Comparison of ENCODE assay signal across 1 cellular context in the genomic region with DNA sequence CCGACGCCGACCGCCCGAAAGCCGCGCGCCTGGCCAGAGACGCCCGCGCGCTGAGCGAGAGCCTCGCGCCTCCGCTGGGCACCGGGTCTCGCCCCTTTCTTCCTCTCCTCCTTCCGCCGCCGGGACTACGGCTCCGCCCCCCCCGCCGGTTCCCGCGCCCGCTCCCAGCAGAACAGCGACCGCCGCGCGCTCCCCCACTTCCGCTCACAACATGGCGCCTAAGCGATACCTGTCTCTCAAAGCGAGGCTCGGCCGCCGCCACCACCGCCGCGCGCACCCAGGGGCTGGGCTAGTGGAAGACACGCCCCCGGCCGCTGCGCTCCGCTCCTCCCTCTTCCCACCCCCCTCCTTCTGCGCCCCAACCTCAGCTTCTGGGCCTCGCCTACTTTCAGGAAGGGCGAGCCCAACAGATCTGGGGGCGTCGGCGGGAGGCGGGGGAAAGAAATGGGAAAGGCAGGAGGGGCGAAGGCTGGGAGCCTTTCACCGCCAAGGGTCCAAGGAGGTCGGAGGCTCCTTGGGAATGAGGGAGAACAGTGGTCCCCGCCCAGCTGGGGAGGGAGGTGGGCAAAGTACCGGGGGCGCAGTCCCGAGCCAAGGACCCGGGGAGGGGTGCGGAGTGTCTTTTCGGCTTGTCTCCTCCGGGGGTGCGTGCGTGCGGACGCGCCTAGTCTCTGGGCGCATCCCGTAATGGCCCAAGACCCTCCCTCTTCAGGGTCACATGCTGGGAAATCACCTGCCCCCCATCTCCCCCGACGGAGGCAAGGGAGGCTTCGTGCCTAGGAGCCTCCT.
TF ChIP-seq lines count a peak whose summit lies in the region.

A gene (minus strand): TSS at position 100 of the 789 bp plus-strand sequence. CDS start 277 bp downstream, outside the sequence.

TF ChIP-seq in HepG2, 621 proteins besides CTCF, POLR2A, EP300 and RAD21 (continued from another document and continues in another):
- TF ChIP-seq, protein P1, sequence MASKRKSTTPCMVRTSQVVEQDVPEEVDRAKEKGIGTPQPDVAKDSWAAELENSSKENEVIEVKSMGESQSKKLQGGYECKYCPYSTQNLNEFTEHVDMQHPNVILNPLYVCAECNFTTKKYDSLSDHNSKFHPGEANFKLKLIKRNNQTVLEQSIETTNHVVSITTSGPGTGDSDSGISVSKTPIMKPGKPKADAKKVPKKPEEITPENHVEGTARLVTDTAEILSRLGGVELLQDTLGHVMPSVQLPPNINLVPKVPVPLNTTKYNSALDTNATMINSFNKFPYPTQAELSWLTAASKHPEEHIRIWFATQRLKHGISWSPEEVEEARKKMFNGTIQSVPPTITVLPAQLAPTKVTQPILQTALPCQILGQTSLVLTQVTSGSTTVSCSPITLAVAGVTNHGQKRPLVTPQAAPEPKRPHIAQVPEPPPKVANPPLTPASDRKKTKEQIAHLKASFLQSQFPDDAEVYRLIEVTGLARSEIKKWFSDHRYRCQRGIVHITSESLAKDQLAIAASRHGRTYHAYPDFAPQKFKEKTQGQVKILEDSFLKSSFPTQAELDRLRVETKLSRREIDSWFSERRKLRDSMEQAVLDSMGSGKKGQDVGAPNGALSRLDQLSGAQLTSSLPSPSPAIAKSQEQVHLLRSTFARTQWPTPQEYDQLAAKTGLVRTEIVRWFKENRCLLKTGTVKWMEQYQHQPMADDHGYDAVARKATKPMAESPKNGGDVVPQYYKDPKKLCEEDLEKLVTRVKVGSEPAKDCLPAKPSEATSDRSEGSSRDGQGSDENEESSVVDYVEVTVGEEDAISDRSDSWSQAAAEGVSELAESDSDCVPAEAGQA (IDR thresholded peaks at IDR 0.05; ENCODE audit: low read depth), result 0 out of 2 replicates have a peak, but pooled peaks have one; percentile 43
- TF ChIP-seq, protein P1 (CRISPR knock-in tag; IDR thresholded peaks at IDR 0.05; ENCODE audit: borderline replicate concordance), result no peak
- TF ChIP-seq, protein P2, sequence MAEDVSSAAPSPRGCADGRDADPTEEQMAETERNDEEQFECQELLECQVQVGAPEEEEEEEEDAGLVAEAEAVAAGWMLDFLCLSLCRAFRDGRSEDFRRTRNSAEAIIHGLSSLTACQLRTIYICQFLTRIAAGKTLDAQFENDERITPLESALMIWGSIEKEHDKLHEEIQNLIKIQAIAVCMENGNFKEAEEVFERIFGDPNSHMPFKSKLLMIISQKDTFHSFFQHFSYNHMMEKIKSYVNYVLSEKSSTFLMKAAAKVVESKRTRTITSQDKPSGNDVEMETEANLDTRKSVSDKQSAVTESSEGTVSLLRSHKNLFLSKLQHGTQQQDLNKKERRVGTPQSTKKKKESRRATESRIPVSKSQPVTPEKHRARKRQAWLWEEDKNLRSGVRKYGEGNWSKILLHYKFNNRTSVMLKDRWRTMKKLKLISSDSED (CRISPR knock-in tag; IDR thresholded peaks at IDR 0.05), result no peak
- TF ChIP-seq, protein P3, sequence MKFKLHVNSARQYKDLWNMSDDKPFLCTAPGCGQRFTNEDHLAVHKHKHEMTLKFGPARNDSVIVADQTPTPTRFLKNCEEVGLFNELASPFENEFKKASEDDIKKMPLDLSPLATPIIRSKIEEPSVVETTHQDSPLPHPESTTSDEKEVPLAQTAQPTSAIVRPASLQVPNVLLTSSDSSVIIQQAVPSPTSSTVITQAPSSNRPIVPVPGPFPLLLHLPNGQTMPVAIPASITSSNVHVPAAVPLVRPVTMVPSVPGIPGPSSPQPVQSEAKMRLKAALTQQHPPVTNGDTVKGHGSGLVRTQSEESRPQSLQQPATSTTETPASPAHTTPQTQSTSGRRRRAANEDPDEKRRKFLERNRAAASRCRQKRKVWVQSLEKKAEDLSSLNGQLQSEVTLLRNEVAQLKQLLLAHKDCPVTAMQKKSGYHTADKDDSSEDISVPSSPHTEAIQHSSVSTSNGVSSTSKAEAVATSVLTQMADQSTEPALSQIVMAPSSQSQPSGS (CRISPR knock-in tag; IDR thresholded peaks at IDR 0.05), result no peak
- TF ChIP-seq ZNF577 (CRISPR knock-in tag; IDR thresholded peaks at IDR 0.05; ENCODE audit: borderline replicate concordance, low read depth) (no peak), ZBTB21 (CRISPR knock-in tag; IDR thresholded peaks at IDR 0.05) (no peak), ZNF605 (CRISPR knock-in tag; IDR thresholded peaks at IDR 0.05) (no peak), RAD51 (IDR thresholded peaks at IDR 0.05; ENCODE audit: borderline replicate concordance) (no peak), ZMYM2 (CRISPR knock-in tag; IDR thresholded peaks at IDR 0.05) (no peak), YEATS2 (CRISPR knock-in tag; IDR thresholded peaks at IDR 0.05; ENCODE audit: borderline replicate concordance) (no peak), SRSF4 (IDR thresholded peaks at IDR 0.05; ENCODE audit: low read depth, low read length, poor library complexity, severe bottlenecking) (no peak), FOSL1 (CRISPR knock-in tag; IDR thresholded peaks at IDR 0.05; ENCODE audit: borderline replicate concordance) (no peak), HES4 (CRISPR knock-in tag; IDR thresholded peaks at IDR 0.05; ENCODE audit: borderline replicate concordance) (no peak), RXRB (CRISPR knock-in tag; IDR thresholded peaks at IDR 0.05; ENCODE audit: borderline replicate concordance) (peak; percentile 18; the same call in 1 of the 2 replicates), KAT8 (CRISPR knock-in tag; IDR thresholded peaks at IDR 0.05) (0 out of 2 replicates have a peak, but pooled peaks have one; percentile 45), HMGA1 (CRISPR knock-in tag; conservative IDR thresholded peaks at IDR 0.05) (no peak), HMG20A (CRISPR knock-in tag; IDR thresholded peaks at IDR 0.05; ENCODE audit: borderline replicate concordance) (no peak), ZNF569 (CRISPR knock-in tag; IDR thresholded peaks at IDR 0.05; ENCODE audit: borderline replicate concordance) (no peak), NCOA1 (CRISPR knock-in tag; IDR thresholded peaks at IDR 0.05) (no peak), ZNF616 (CRISPR knock-in tag; IDR thresholded peaks at IDR 0.05; ENCODE audit: low read depth) (no peak), ZBTB8A (CRISPR knock-in tag; IDR thresholded peaks at IDR 0.05; ENCODE audit: borderline replicate concordance, low read depth) (no peak), ZNF713 (CRISPR knock-in tag; IDR thresholded peaks at IDR 0.05) (no peak), SMAD1 (CRISPR knock-in tag; IDR thresholded peaks at IDR 0.05; ENCODE audit: borderline replicate concordance, low read depth) (no peak), ZNF777 (CRISPR knock-in tag; IDR thresholded peaks at IDR 0.05) (no peak), ZNF501 (CRISPR knock-in tag; IDR thresholded peaks at IDR 0.05) (no peak), ZNF335 (CRISPR knock-in tag; IDR thresholded peaks at IDR 0.05) (no peak), EZH2 (conservative IDR thresholded peaks at IDR 0.05; ENCODE audit: low read depth, low read length) (no peak), ZNF772 (CRISPR knock-in tag; IDR thresholded peaks at IDR 0.05) (no peak), ZNF720 (CRISPR knock-in tag; IDR thresholded peaks at IDR 0.05) (no peak), SALL2 (CRISPR knock-in tag; IDR thresholded peaks at IDR 0.05) (no peak), TOPORS (CRISPR knock-in tag; IDR thresholded peaks at IDR 0.05) (peak; percentile 34; the same call in 1 of the 2 replicates), FOXJ3 (CRISPR knock-in tag; IDR thresholded peaks at IDR 0.05; ENCODE audit: borderline replicate concordance) (no peak), KLF9 (CRISPR knock-in tag; IDR thresholded peaks at IDR 0.05; ENCODE audit: low read depth) (no peak), FOXK1 (CRISPR knock-in tag; IDR thresholded peaks at IDR 0.05; ENCODE audit: borderline replicate concordance, low read depth) (no peak), CBX2 (IDR thresholded peaks at IDR 0.05; ENCODE audit: low read depth, low read length) (no peak), CBX2 (CRISPR knock-in tag; IDR thresholded peaks at IDR 0.05; ENCODE audit: low read depth) (no peak), REPIN1 (CRISPR knock-in tag; IDR thresholded peaks at IDR 0.05; ENCODE audit: borderline replicate concordance, low read depth) (peak; percentile 65; the same call in 1 of the 2 replicates)
- TF ChIP-seq, protein P4, sequence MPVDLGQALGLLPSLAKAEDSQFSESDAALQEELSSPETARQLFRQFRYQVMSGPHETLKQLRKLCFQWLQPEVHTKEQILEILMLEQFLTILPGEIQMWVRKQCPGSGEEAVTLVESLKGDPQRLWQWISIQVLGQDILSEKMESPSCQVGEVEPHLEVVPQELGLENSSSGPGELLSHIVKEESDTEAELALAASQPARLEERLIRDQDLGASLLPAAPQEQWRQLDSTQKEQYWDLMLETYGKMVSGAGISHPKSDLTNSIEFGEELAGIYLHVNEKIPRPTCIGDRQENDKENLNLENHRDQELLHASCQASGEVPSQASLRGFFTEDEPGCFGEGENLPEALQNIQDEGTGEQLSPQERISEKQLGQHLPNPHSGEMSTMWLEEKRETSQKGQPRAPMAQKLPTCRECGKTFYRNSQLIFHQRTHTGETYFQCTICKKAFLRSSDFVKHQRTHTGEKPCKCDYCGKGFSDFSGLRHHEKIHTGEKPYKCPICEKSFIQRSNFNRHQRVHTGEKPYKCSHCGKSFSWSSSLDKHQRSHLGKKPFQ (CRISPR knock-in tag; IDR thresholded peaks at IDR 0.05; ENCODE audit: insufficient replicate concordance), result no peak
- TF ChIP-seq, protein P5, sequence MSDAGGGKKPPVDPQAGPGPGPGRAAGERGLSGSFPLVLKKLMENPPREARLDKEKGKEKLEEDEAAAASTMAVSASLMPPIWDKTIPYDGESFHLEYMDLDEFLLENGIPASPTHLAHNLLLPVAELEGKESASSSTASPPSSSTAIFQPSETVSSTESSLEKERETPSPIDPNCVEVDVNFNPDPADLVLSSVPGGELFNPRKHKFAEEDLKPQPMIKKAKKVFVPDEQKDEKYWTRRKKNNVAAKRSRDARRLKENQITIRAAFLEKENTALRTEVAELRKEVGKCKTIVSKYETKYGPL (CRISPR knock-in tag; IDR thresholded peaks at IDR 0.05), result no peak
- TF ChIP-seq, protein P6, sequence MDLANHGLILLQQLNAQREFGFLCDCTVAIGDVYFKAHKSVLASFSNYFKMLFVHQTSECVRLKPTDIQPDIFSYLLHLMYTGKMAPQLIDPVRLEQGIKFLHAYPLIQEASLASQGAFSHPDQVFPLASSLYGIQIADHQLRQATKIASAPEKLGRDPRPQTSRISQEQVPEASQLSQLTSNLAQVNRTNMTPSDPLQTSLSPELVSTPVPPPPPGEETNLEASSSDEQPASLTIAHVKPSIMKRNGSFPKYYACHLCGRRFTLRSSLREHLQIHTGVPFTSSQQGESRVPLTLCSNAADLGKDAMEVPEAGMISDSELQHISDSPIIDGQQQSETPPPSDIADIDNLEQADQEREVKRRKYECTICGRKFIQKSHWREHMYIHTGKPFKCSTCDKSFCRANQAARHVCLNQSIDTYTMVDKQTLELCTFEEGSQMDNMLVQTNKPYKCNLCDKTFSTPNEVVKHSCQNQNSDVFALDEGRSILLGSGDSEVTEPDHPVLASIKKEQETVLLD (CRISPR knock-in tag; IDR thresholded peaks at IDR 0.05; ENCODE audit: low read depth), result peak; percentile 76
- TF ChIP-seq, protein P7, sequence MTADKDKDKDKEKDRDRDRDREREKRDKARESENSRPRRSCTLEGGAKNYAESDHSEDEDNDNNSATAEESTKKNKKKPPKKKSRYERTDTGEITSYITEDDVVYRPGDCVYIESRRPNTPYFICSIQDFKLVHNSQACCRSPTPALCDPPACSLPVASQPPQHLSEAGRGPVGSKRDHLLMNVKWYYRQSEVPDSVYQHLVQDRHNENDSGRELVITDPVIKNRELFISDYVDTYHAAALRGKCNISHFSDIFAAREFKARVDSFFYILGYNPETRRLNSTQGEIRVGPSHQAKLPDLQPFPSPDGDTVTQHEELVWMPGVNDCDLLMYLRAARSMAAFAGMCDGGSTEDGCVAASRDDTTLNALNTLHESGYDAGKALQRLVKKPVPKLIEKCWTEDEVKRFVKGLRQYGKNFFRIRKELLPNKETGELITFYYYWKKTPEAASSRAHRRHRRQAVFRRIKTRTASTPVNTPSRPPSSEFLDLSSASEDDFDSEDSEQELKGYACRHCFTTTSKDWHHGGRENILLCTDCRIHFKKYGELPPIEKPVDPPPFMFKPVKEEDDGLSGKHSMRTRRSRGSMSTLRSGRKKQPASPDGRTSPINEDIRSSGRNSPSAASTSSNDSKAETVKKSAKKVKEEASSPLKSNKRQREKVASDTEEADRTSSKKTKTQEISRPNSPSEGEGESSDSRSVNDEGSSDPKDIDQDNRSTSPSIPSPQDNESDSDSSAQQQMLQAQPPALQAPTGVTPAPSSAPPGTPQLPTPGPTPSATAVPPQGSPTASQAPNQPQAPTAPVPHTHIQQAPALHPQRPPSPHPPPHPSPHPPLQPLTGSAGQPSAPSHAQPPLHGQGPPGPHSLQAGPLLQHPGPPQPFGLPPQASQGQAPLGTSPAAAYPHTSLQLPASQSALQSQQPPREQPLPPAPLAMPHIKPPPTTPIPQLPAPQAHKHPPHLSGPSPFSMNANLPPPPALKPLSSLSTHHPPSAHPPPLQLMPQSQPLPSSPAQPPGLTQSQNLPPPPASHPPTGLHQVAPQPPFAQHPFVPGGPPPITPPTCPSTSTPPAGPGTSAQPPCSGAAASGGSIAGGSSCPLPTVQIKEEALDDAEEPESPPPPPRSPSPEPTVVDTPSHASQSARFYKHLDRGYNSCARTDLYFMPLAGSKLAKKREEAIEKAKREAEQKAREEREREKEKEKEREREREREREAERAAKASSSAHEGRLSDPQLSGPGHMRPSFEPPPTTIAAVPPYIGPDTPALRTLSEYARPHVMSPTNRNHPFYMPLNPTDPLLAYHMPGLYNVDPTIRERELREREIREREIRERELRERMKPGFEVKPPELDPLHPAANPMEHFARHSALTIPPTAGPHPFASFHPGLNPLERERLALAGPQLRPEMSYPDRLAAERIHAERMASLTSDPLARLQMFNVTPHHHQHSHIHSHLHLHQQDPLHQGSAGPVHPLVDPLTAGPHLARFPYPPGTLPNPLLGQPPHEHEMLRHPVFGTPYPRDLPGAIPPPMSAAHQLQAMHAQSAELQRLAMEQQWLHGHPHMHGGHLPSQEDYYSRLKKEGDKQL (CRISPR knock-in tag; IDR thresholded peaks at IDR 0.05; ENCODE audit: low read depth), result no peak
- TF ChIP-seq, protein P8, sequence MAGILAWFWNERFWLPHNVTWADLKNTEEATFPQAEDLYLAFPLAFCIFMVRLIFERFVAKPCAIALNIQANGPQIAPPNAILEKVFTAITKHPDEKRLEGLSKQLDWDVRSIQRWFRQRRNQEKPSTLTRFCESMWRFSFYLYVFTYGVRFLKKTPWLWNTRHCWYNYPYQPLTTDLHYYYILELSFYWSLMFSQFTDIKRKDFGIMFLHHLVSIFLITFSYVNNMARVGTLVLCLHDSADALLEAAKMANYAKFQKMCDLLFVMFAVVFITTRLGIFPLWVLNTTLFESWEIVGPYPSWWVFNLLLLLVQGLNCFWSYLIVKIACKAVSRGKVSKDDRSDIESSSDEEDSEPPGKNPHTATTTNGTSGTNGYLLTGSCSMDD (CRISPR knock-in tag; IDR thresholded peaks at IDR 0.05), result no peak
